Comparison of ENCODE assay signal across 11 cellular contexts in the genomic region with DNA sequence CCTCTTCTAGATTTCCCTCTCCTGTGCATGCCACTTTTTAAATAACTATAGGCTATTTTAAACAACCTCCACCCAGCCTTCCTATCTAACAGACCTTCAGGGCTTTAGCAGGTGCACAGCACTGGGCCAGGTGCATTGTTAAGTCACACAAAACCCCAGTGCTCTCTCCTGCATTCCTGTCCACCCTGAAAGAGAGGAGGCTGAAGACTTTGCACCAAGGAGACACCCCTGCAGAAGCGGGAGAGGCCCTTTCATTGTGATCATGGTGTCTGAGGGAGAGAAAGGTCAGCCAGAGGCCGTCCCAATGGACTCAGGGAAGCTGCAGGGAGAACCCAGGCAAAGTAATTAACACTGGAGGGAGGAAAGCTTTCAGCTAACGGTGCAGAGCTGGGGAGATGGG. TPM values are rescaled to one million over a fixed set of nuclear protein-coding genes. Genes with fewer than 3 reads are reported as not detected.
DNase-seq lines count a peak whose midpoint lies in the region; ATAC-seq and TF ChIP-seq lines count a peak whose summit lies in the region.
"Had no signal": no experiment of that assay in that cellular context is flagged by ENCODE, and none has a peak within 500 bp of the region (broad histone marks: within the 10 kb centered on the region; RNA-seq: fewer than 3 reads in every experiment).

No MANE protein-coding gene starts in this region.

- no peaks in the 10 kb centered on the region for H3K9me3 ChIP-seq in stomach
- H3K9me3 ChIP-seq: neutrophil had no signal

- peaks cover 61 to 87% (median 78%) of the 10 kb centered on the region in 4 donors for H3K4me1 ChIP-seq in stomach

- POLR2A ChIA-PET in activated CD4-positive, alpha-beta memory T cell treated with anti-CD3 and anti-CD28 coated beads for 36 hours (lab: Charles Lee), result interaction anchor here (1.5 kb wide), 1 partner anchor 22 kb away, joined by 6 read pairs; no protein-coding TSS in a partner anchor

- no peaks in the 10 kb centered on the region for H3K9me3 Mint-ChIP-seq in activated CD8-positive, alpha-beta memory T cell treated with anti-CD3 and anti-CD28 coated beads, Interleukin-2, amount 10 ng/mL, durations not matched to agents 7 days and 5 days (ENCODE audit: low read depth)
- H3K9me3 Mint-ChIP-seq in activated CD4-positive, alpha-beta memory T cell treated with anti-CD3 and anti-CD28 coated beads for 36 hours, result no peaks in the 10 kb centered on the region

- TF ChIP-seq CTCF in stomach (IDR thresholded peaks at IDR 0.05) (no peak), lower leg skin (IDR thresholded peaks at IDR 0.05) (no peak)

- peak overlapping the region; percentile 51 to 96 (median 91) for H3K27ac ChIP-seq in stomach
- H3K27ac ChIP-seq: neutrophil had no signal

- TF ChIP-seq POLR2A in stomach (IDR thresholded peaks at IDR 0.05) (no peak), lower leg skin (IDR thresholded peaks at IDR 0.05) (no peak)

- H3K27me3 ChIP-seq in stomach, result no peaks in the 10 kb centered on the region
- H3K27me3 ChIP-seq: neutrophil had no signal

- no peaks in the 10 kb centered on the region for H3K36me3 ChIP-seq in stomach
- H3K36me3 ChIP-seq: neutrophil had no signal

- H3K27me3 Mint-ChIP-seq in activated CD8-positive, alpha-beta memory T cell treated with anti-CD3 and anti-CD28 coated beads, Interleukin-2, amount 10 ng/mL, durations not matched to agents 7 days and 5 days, result no peaks in the 10 kb centered on the region
- H3K27me3 Mint-ChIP-seq in activated CD4-positive, alpha-beta memory T cell treated with anti-CD3 and anti-CD28 coated beads for 36 hours, result no peaks in the 10 kb centered on the region

- H3K4me1 Mint-ChIP-seq in activated CD8-positive, alpha-beta memory T cell treated with anti-CD3 and anti-CD28 coated beads, Interleukin-2, amount 10 ng/mL, durations not matched to agents 7 days and 5 days, result peaks cover 88% of the 10 kb centered on the region
- H3K4me1 Mint-ChIP-seq in activated CD4-positive, alpha-beta memory T cell treated with anti-CD3 and anti-CD28 coated beads for 36 hours (ENCODE audit: low read depth), result peaks cover 78% of the 10 kb centered on the region

- H3K4me3 Mint-ChIP-seq in activated CD8-positive, alpha-beta memory T cell treated with anti-CD3 and anti-CD28 coated beads, Interleukin-2, amount 10 ng/mL, durations not matched to agents 7 days and 5 days, result no peak overlapping the region
- H3K4me3 Mint-ChIP-seq in activated CD4-positive, alpha-beta memory T cell treated with anti-CD3 and anti-CD28 coated beads for 36 hours, result peak overlapping the region; percentile 38

- TF ChIP-seq EP300 in stomach (IDR thresholded peaks at IDR 0.05), result no peak

- CTCF ChIA-PET in activated CD8-positive, alpha-beta memory T cell treated with anti-CD3 and anti-CD28 coated beads, Interleukin-2, amount 10 ng/mL, durations not matched to agents 7 days and 5 days (lab: Charles Lee), result interaction anchor here (1.0 to 1.6 kb wide), 2 partner anchors 12 to 14 kb away, joined by 4 read pairs; no protein-coding TSS in a partner anchor
- CTCF ChIA-PET in activated CD4-positive, alpha-beta memory T cell treated with anti-CD3 and anti-CD28 coated beads for 36 hours (lab: Charles Lee), result no interaction called here

- no peak for DNase-seq in activated CD8-positive, alpha-beta memory T cell treated with anti-CD3 and anti-CD28 coated beads, Interleukin-2, amount 10 ng/mL, durations not matched to agents 7 days and 5 days
- no peak for DNase-seq in activated CD8-positive, alpha-beta memory T cell treated with anti-CD3 and anti-CD28 coated beads, Interleukin-2, amount 50 U/mL, for 48 hours
- DNase-seq in activated CD4-positive, alpha-beta memory T cell treated with anti-CD3 and anti-CD28 coated beads for 36 hours, result no peak
- DNase-seq in iPS DF 19.7 (ENCODE audit: low read depth, low spot score) (peak; percentile 60), stomach (no peak), lower leg skin (ENCODE audit: low spot score in 2 of 2) (no peak), DMS153 treated with DMSO at 0.1 percent for 48 hours (lab: John Stamatoyannopoulos, UW; ENCODE audit: unreplicated experiment) (no peak)
- DNase-seq: activated CD4-positive, alpha-beta T cell treated with anti-CD3 and anti-CD28 coated beads for 1 hour; NCI-H1930 had no signal

- no peak for ATAC-seq in activated CD8-positive, alpha-beta memory T cell treated with anti-CD3 and anti-CD28 coated beads, Interleukin-2, amount 10 ng/mL, durations not matched to agents 7 days and 5 days
- no peak for ATAC-seq in HG02852 (IDR thresholded peaks at IDR 0.05; ENCODE audit: unreplicated experiment)

- WGBS in stomach, 5 donors, result 23 to 42% (median 31%) methylated on average over 3 of the region's 3 CpGs
- WGBS in lower leg skin, 2 donors, result 52 to 54% methylated on average over 3 of the region's 3 CpGs

- peak overlapping the region; percentile 3 for H3K27ac Mint-ChIP-seq in activated CD8-positive, alpha-beta memory T cell treated with anti-CD3 and anti-CD28 coated beads, Interleukin-2, amount 10 ng/mL, durations not matched to agents 7 days and 5 days
- peak overlapping the region; percentile 69 for H3K27ac Mint-ChIP-seq in activated CD4-positive, alpha-beta memory T cell treated with anti-CD3 and anti-CD28 coated beads for 36 hours

- peaks cover 3% of the 10 kb centered on the region for H3K36me3 Mint-ChIP-seq in activated CD8-positive, alpha-beta memory T cell treated with anti-CD3 and anti-CD28 coated beads, Interleukin-2, amount 10 ng/mL, durations not matched to agents 7 days and 5 days
- H3K36me3 Mint-ChIP-seq in activated CD4-positive, alpha-beta memory T cell treated with anti-CD3 and anti-CD28 coated beads for 36 hours, result peaks cover 3% of the 10 kb centered on the region

- H3K4me3 ChIP-seq in stomach (peak overlapping the region in 3 of 4 donors; percentile 15 to 95 (median 16)), lower leg skin (ENCODE audit: low read depth, poor library complexity, severe bottlenecking) (no peak overlapping the region)

- intact Hi-C loops in activated CD4-positive, alpha-beta memory T cell treated with anti-CD3 and anti-CD28 coated beads for 36 hours (cut with micrococcal nuclease), result loop anchor here (2.0 kb wide), 1 partner anchor 15 kb away; no protein-coding TSS in a partner anchor
- intact Hi-C loops in stomach (cut with DNase I; ENCODE audit: low total_unique reads), result no loop called here
- intact Hi-C loops in lower leg skin (cut with DNase I; ENCODE audit: low total_unique reads), result no loop called here

RNA-seq across cellular contexts. Expression of a gene that starts 5.2 kb away (rescaled TPM):
- 10 to 100 TPM; 21.0 to 31.6 TPM for total RNA-seq in activated CD8-positive, alpha-beta memory T cell treated with anti-CD3 and anti-CD28 coated beads, Interleukin-2, amount 10 ng/mL, durations not matched to agents 7 days and 5 days
- total RNA-seq in activated CD4-positive, alpha-beta memory T cell treated with anti-CD3 and anti-CD28 coated beads for 36 hours, result 10 to 100 TPM; 35.3 to 40.4 TPM
- total RNA-seq in stomach (100 to 1,000 TPM in 3 of 5 donors, 10 to 100 TPM in 2; 85.8 to 278 (median 101) TPM), lower leg skin (10 to 100 TPM; 53.3 to 91.5 (median 69.8) TPM)
- 10 to 100 TPM; 20.2 to 31.5 (median 21.2) TPM for polyA plus RNA-seq in stomach
